34 cellular contexts compared by ENCODE assay signal in genomic region chr1:192351550-192351949, GRCh38. TPM values are rescaled to one million over a fixed set of nuclear protein-coding genes. Genes with fewer than 3 reads are reported as not detected.
"Had no signal": no experiment of that assay in that cellular context is flagged by ENCODE, and none has a peak within 500 bp of the region (broad histone marks: within the 10 kb centered on the region; RNA-seq: fewer than 3 reads in every experiment).

No MANE protein-coding gene starts in this region.

- DNase-seq: activated CD4-positive, alpha-beta memory T cell treated with anti-CD3 and anti-CD28 coated beads, Interleukin-2, amount 10 ng/mL, durations not matched to agents 7 days and 5 days; activated CD4-positive, alpha-beta T cell treated with anti-CD3 and anti-CD28 coated beads for 1 hour; activated CD4-positive, alpha-beta T cell treated with anti-CD3 and anti-CD28 coated beads for 36 hours; activated CD4-positive, alpha-beta T cell treated with anti-CD3 and anti-CD28 coated beads for 48 hours; activated CD4-positive, alpha-beta T cell treated with anti-CD3 and anti-CD28 coated beads, Interleukin-2, amount 10 ng/mL, durations not matched to agents 7 days and 5 days; activated CD4-positive, alpha-beta T cell treated with anti-CD3 and anti-CD28 coated beads, Interleukin-2, amount 50 U/mL, for 48 hours; activated CD4-positive, CD25-positive, alpha-beta regulatory T cell; activated CD8-positive, alpha-beta memory T cell treated with anti-CD3 and anti-CD28 coated beads for 24 hours; activated CD8-positive, alpha-beta memory T cell treated with anti-CD3 and anti-CD28 coated beads, Interleukin-2, amount 10 ng/mL, durations not matched to agents 7 days and 5 days; activated CD8-positive, alpha-beta memory T cell treated with anti-CD3 and anti-CD28 coated beads, Interleukin-2, amount 50 U/mL, for 48 hours; activated CD8-positive, alpha-beta T cell treated with anti-CD3 and anti-CD28 coated beads, Interleukin-2, amount 10 ng/mL, durations not matched to agents 7 days and 5 days; activated effector memory CD4-positive, alpha-beta T cell treated with Interleukin-2 at 50 U/mL for 16 hours; activated gamma-delta T cell; activated naive CD4-positive, alpha-beta T cell treated with anti-CD3 and anti-CD28 coated beads, Interleukin-2, amount 10 ng/mL, durations not matched to agents 7 days and 5 days; activated naive CD4-positive, alpha-beta T cell treated with Interleukin-2 at 50 U/mL for 16 hours; activated naive CD8-positive, alpha-beta T cell treated with anti-CD3 and anti-CD28 coated beads, Interleukin-2, amount 10 ng/mL, durations not matched to agents 7 days and 5 days; activated naive CD8-positive, alpha-beta T cell treated with anti-CD3 and anti-CD28 coated beads, Interleukin-2, amount 50 U/mL, for 24 hours; activated T-cell treated with anti-CD3 and anti-CD28 coated beads, Interleukin-2, amount 50 U/mL, for 24 hours; activated T-cell treated with anti-CD3 and anti-CD28 coated beads, Interleukin-2, amount 50 U/mL, for 48 hours; amygdala; anterior cingulate cortex; caudate nucleus; cerebellar nuclear complex; T-helper 2 cell; T-helper 9 cell; WERI-Rb-1 had no signal

- H3K27ac ChIP-seq: ascending aorta, cardiac muscle cell, WERI-Rb-1 had no signal

- H3K36me3 ChIP-seq: ascending aorta, cardiac muscle cell, WERI-Rb-1 had no signal

- H3K27me3 ChIP-seq: ascending aorta, cardiac muscle cell had no signal

- H3K4me3 ChIP-seq: ascending aorta, cardiac muscle cell had no signal

- ATAC-seq: activated CD4-positive, alpha-beta T cell treated with anti-CD3 and anti-CD28 coated beads for 36 hours; activated CD4-positive, CD25-positive, alpha-beta regulatory T cell treated with anti-CD3 and anti-CD28 coated beads, Interleukin-2, amount 50 U/mL, for 24 hours; activated CD8-positive, alpha-beta memory T cell treated with anti-CD3 and anti-CD28 coated beads, Interleukin-2, amount 10 ng/mL, durations not matched to agents 7 days and 5 days; activated CD8-positive, alpha-beta T cell treated with anti-CD3 and anti-CD28 coated beads, Interleukin-2, amount 10 ng/mL, durations not matched to agents 7 days and 5 days; activated naive CD8-positive, alpha-beta T cell treated with anti-CD3 and anti-CD28 coated beads, Interleukin-2, amount 50 U/mL, for 24 hours; WTC11 had no signal

- H3K4me1 ChIP-seq: ascending aorta had no signal

- FAIRE-seq: bronchial epithelial cell had no signal

- H3K9me3 ChIP-seq: ascending aorta had no signal

RNA-seq across cellular contexts. Expression of gene RGS21, which starts 34.8 kb away (rescaled TPM):
- total RNA-seq: activated CD4-positive, alpha-beta memory T cell treated with anti-CD3 and anti-CD28 coated beads, Interleukin-2, amount 10 ng/mL, durations not matched to agents 7 days and 5 days; activated CD4-positive, alpha-beta T cell treated with anti-CD3 and anti-CD28 coated beads for 36 hours; activated CD4-positive, alpha-beta T cell treated with anti-CD3 and anti-CD28 coated beads, Interleukin-2, amount 10 ng/mL, durations not matched to agents 7 days and 5 days; activated CD8-positive, alpha-beta memory T cell treated with anti-CD3 and anti-CD28 coated beads, Interleukin-2, amount 10 ng/mL, durations not matched to agents 7 days and 5 days; activated CD8-positive, alpha-beta T cell treated with anti-CD3 and anti-CD28 coated beads, Interleukin-2, amount 10 ng/mL, durations not matched to agents 7 days and 5 days; activated naive CD8-positive, alpha-beta T cell treated with anti-CD3 and anti-CD28 coated beads, Interleukin-2, amount 10 ng/mL, durations not matched to agents 7 days and 5 days; activated T-helper 2 cell treated with anti-CD3 and anti-CD28 coated beads, Interferon-gamma antibody, Interleukin-2, Interleukin-4, amounts not matched to agents 10 μg/mL and 5 μg/mL and 100 μg/mL, durations not matched to agents 14 hours and 24 hours and 36 hours; ascending aorta; bronchial epithelial cell; cardiac muscle cell; chondrocyte; WTC11 had no signal
- polyA plus RNA-seq: adipose tissue, cardiac muscle cell had no signal
